In the genomic region with DNA sequence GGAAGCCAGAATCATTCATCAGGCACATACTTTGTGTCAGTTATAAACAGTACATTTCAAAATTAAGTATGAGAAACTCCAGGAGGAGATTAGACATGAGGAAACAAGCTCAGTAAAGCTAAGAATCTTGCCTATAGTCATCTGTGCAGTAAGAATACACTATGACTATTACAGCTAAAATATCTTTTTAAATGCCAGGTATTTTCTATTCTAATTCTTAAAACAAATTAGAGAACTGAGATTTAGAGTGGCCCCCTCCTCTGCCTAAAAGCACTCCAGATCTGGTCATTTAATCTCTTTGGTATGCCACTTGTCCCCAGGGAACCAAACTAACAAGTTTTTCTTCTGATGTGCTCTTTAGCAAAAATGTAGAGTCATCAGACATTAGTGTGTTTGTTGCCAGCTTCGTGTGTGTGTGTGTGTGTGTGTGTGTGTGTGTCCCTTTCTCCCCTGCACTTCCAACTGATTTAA, we compare ENCODE assay signal across 7 cellular contexts.
DNase-seq lines count a peak whose midpoint lies in the region; ATAC-seq lines count a peak whose summit lies in the region.
"Not testable (repeated sequence)": the region's sequence is repeated elsewhere in the genome, so short reads cannot be mapped to it uniquely, and the experiment has no call there.

No MANE protein-coding gene starts in this region.

- H2BK15ac ChIP-seq in mesenchymal stem cell (ENCODE audit: low read depth, poor library complexity, severe bottlenecking), result not testable (repeated sequence)

- not testable (repeated sequence) for H3K36me3 ChIP-seq in mesenchymal stem cell (ENCODE audit: control insufficient read depth in 1 of 2, insufficient read depth in 2 of 2, low read depth in 1 of 2, low read length in 2 of 2)

- H3K9me3 ChIP-seq in mesenchymal stem cell (ENCODE audit: control insufficient read depth, low read length), result not testable (repeated sequence)

- not testable (repeated sequence) for H3K18ac ChIP-seq in mesenchymal stem cell (ENCODE audit: low read depth in 1 of 2, low read length in 2 of 2)

- not testable (repeated sequence) for H3K36me3 Mint-ChIP-seq in stimulated activated naive B cell treated with anti-CD40 and anti-IgM and Interleukin-4, amounts not matched to agents 10 μg/mL and 1 μg/mL and 100 μg/mL, for 72 hours

- H3K27me3 Mint-ChIP-seq in stimulated activated naive B cell treated with anti-CD40 and anti-IgM and Interleukin-4, amounts not matched to agents 10 μg/mL and 1 μg/mL and 100 μg/mL, for 72 hours, result not testable (repeated sequence)

- H4K91ac ChIP-seq in mesenchymal stem cell (ENCODE audit: low read length), result not testable (repeated sequence)

- not testable (repeated sequence) for H3K4me3 Mint-ChIP-seq in stimulated activated naive B cell treated with anti-CD40 and anti-IgM and Interleukin-4, amounts not matched to agents 10 μg/mL and 1 μg/mL and 100 μg/mL, for 72 hours

- not testable (repeated sequence) for H3K27me3 ChIP-seq in mesenchymal stem cell (ENCODE audit: control insufficient read depth in 1 of 2, insufficient read depth in 1 of 2, low read length in 2 of 2)

- H2BK12ac ChIP-seq in mesenchymal stem cell (ENCODE audit: low read length in 2 of 2), result not testable (repeated sequence)

- H2BK120ac ChIP-seq in mesenchymal stem cell (ENCODE audit: low read depth, low read length), result not testable (repeated sequence)

- H3K4me1 ChIP-seq in mesenchymal stem cell (ENCODE audit: control insufficient read depth, insufficient read depth, low read depth, low read length), result not testable (repeated sequence)

- H2BK5ac ChIP-seq in mesenchymal stem cell (ENCODE audit: low read depth, low read length, poor library complexity, severe bottlenecking), result not testable (repeated sequence)

- not testable (repeated sequence) for H2AK5ac ChIP-seq in mesenchymal stem cell (ENCODE audit: low read length, severe bottlenecking)

- DNase-seq in ELF-1 (ENCODE audit: low read depth, low spot score) (peak; percentile 4), astrocyte of the hippocampus (ENCODE audit: low read depth, low spot score) (peak; percentile 0), fibroblast of peridontal ligament (ENCODE audit: extremely low read depth) (peak; percentile 30), mesenchymal stem cell (peak; percentile 49)
- not testable (repeated sequence) for DNase-seq in stimulated activated naive B cell treated with anti-CD40 and anti-IgM and Interleukin-4, amounts not matched to agents 10 μg/mL and 1 μg/mL and 100 μg/mL, for 72 hours

- H3K14ac ChIP-seq in mesenchymal stem cell (ENCODE audit: low read length in 2 of 2), result not testable (repeated sequence)

- not testable (repeated sequence) for H3K79me1 ChIP-seq in mesenchymal stem cell (replicated peaks; ENCODE audit: low read length, poor library complexity, severe bottlenecking)

- not testable (repeated sequence) for H3K27ac ChIP-seq in mesenchymal stem cell (ENCODE audit: low read length, poor library complexity, severe bottlenecking)

- H3K9ac ChIP-seq in mesenchymal stem cell (ENCODE audit: low read length), result not testable (repeated sequence)

- WGBS in mesenchymal stem cell, result no CpG with 5 or more reads among the region's 1 CpG

- not testable (repeated sequence) for H3K4me2 ChIP-seq in mesenchymal stem cell (ENCODE audit: low read length, poor library complexity, severe bottlenecking)

- H2AFZ ChIP-seq in mesenchymal stem cell (ENCODE audit: low read depth, low read length), result not testable (repeated sequence)

- not testable (repeated sequence) for H3K27ac Mint-ChIP-seq in stimulated activated naive B cell treated with anti-CD40 and anti-IgM and Interleukin-4, amounts not matched to agents 10 μg/mL and 1 μg/mL and 100 μg/mL, for 72 hours

- H3K23ac ChIP-seq in mesenchymal stem cell (ENCODE audit: low read length in 2 of 2), result not testable (repeated sequence)

- H3K4me3 ChIP-seq in mesenchymal stem cell (ENCODE audit: insufficient read depth in 1 of 2, low read depth in 1 of 2, low read length in 2 of 2), result not testable (repeated sequence)

- not testable (repeated sequence) for H3K4ac ChIP-seq in mesenchymal stem cell (ENCODE audit: low read depth in 1 of 2, low read length in 2 of 2)

- H3K9me3 Mint-ChIP-seq in stimulated activated naive B cell treated with anti-CD40 and anti-IgM and Interleukin-4, amounts not matched to agents 10 μg/mL and 1 μg/mL and 100 μg/mL, for 72 hours, result not testable (repeated sequence)

- H3K4me1 Mint-ChIP-seq in stimulated activated naive B cell treated with anti-CD40 and anti-IgM and Interleukin-4, amounts not matched to agents 10 μg/mL and 1 μg/mL and 100 μg/mL, for 72 hours, result not testable (repeated sequence)

- not testable (repeated sequence) for H4K8ac ChIP-seq in mesenchymal stem cell (ENCODE audit: low read length)

- ATAC-seq in GM21786 (IDR thresholded peaks at IDR 0.05; ENCODE audit: unreplicated experiment) (peak; percentile 54), HG03565 (IDR thresholded peaks at IDR 0.05; ENCODE audit: unreplicated experiment) (peak; percentile 47)
- ATAC-seq in stimulated activated naive B cell treated with anti-CD40 and anti-IgM and Interleukin-4, amounts not matched to agents 10 μg/mL and 1 μg/mL and 100 μg/mL, for 72 hours (replicated peaks), result peak; percentile 86 to 96
